In the genomic region with DNA sequence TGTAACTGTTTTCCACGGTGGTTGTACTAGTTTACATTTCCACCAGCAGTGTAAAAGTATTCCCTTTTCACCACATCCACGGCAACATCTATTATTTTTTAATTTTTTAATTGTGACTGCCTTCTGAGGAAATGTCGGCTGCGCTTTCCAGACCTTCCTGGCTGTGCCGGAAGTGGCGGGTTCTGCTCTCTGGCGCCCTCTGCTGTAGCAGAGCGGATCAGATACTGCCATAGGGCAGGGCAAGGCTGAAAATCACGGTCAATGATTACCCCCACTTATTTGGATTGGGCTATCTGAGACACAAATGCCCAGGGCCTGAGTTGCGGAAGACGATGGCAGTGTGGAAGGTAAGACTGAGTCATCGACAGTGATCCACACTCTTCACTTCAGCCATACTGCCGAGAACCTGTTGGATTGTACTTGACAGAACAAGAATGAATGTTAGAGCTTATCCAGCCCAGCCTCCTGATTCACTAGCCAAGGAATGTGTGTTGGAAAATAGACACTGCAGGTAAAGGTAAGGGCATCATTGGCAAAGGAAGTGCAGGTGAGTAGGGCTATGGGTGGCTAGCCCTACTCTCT, we compare ENCODE assay signal across 1 cellular context.
TF ChIP-seq lines count a peak whose summit lies in the region.

No MANE protein-coding gene starts in this region.

TF ChIP-seq in GM12878, 131 proteins besides CTCF, POLR2A, EP300 and RAD21 (continued from another document):
- TF ChIP-seq BCL3 (IDR thresholded peaks at IDR 0.05; ENCODE audit: borderline replicate concordance, insufficient read depth, low read depth, low read length, poor library complexity, severe bottlenecking): no peak
- TF ChIP-seq SMC3 (IDR thresholded peaks at IDR 0.05; ENCODE audit: borderline replicate concordance, low read length): peak; percentile 10; the same call in 1 of the 2 replicates
- TF ChIP-seq, protein P1, sequence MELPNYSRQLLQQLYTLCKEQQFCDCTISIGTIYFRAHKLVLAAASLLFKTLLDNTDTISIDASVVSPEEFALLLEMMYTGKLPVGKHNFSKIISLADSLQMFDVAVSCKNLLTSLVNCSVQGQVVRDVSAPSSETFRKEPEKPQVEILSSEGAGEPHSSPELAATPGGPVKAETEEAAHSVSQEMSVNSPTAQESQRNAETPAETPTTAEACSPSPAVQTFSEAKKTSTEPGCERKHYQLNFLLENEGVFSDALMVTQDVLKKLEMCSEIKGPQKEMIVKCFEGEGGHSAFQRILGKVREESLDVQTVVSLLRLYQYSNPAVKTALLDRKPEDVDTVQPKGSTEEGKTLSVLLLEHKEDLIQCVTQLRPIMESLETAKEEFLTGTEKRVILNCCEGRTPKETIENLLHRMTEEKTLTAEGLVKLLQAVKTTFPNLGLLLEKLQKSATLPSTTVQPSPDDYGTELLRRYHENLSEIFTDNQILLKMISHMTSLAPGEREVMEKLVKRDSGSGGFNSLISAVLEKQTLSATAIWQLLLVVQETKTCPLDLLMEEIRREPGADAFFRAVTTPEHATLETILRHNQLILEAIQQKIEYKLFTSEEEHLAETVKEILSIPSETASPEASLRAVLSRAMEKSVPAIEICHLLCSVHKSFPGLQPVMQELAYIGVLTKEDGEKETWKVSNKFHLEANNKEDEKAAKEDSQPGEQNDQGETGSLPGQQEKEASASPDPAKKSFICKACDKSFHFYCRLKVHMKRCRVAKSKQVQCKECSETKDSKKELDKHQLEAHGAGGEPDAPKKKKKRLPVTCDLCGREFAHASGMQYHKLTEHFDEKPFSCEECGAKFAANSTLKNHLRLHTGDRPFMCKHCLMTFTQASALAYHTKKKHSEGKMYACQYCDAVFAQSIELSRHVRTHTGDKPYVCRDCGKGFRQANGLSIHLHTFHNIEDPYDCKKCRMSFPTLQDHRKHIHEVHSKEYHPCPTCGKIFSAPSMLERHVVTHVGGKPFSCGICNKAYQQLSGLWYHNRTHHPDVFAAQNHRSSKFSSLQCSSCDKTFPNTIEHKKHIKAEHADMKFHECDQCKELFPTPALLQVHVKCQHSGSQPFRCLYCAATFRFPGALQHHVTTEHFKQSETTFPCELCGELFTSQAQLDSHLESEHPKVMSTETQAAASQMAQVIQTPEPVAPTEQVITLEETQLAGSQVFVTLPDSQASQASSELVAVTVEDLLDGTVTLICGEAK (IDR thresholded peaks at IDR 0.05; ENCODE audit: borderline replicate concordance): no peak
